ENCODE assay signal across 27 cellular contexts in the genomic region with DNA sequence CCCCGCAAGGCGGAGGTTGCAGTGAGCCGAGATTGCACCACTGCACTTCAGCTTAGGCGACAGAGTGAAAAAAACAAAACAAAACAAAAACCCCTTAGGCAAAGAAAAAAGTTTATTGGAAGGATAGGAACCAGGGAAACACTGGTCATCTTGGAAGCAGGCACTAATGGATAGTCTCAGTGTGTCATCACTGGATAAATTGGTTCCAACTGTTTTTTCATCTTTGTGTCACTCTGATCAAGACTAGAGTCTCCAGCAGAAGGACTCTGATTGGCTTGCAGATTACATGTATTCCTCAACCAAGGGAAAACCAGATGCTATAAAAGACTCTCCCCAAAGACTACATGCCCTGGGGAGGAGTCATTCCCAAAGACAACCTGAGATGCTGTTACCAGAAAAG. TPM values are rescaled to one million over a fixed set of nuclear protein-coding genes. Genes with fewer than 3 reads are reported as not detected.
A peak's percentile ranks its signal among the peaks of the same experiment; 100 is the strongest.
DNase-seq lines count a peak whose midpoint lies in the region; ATAC-seq and TF ChIP-seq lines count a peak whose summit lies in the region.
"Had no signal": no experiment of that assay in that cellular context is flagged by ENCODE, and none has a peak within 500 bp of the region (broad histone marks: within the 10 kb centered on the region; RNA-seq: fewer than 3 reads in every experiment).

No MANE protein-coding gene starts in this region.

- TF ChIP-seq POLR2A in IMR-90 (IDR thresholded peaks at IDR 0.05; ENCODE audit: low read depth, low read length): no peak

- TF ChIP-seq CTCF in IMR-90 (conservative IDR thresholded peaks at IDR 0.05; ENCODE audit: low read depth, low read length): no peak

- H2BK120ac ChIP-seq in IMR-90 (ENCODE audit: low read depth, low read length): no peak overlapping the region

- no peak overlapping the region for H3K9ac ChIP-seq in IMR-90 (ENCODE audit: low read depth, low read length)
- H3K9ac ChIP-seq: BLaER1 had no signal

- POLR2A ChIA-PET in IMR-90 (lab: Charles Lee; ENCODE audit: unreplicated experiment): no interaction called here

- H2AK5ac ChIP-seq in IMR-90 (ENCODE audit: low read depth, low read length): no peak overlapping the region

- H3K9me3 ChIP-seq in IMR-90 (ENCODE audit: control insufficient read depth, insufficient read depth, low read length): peaks cover 2% of the 10 kb centered on the region; the same call in 1 of the 2 replicates
- H3K9me3 ChIP-seq: A549, BE2C had no signal

- WGBS in IMR-90 (ENCODE audit: extremely low coverage in 2 of 2, insufficient read length in 1 of 2), 2 experiments: no CpG with 5 or more reads among the region's 4 CpGs

- H2BK15ac ChIP-seq in IMR-90 (ENCODE audit: low read depth, low read length): 0 out of 3 replicates have a peak overlapping the region, but pooled peaks have one; percentile 31

- H3K4me3 ChIP-seq in IMR-90 (ENCODE audit: insufficient read depth, low read depth, low read length): no peak overlapping the region
- H3K4me3 ChIP-seq: A549, BLaER1, GM12878 had no signal

- CTCF ChIA-PET in IMR-90 (lab: Yijun Ruan, JAX): no interaction called here

- no peak for TF ChIP-seq RAD21 in IMR-90 (IDR thresholded peaks at IDR 0.05; ENCODE audit: low read length)

- ATAC-seq in IMR-90 (ENCODE audit: low read depth) (no peak), HG02798 (IDR thresholded peaks at IDR 0.05; ENCODE audit: poor library complexity, unreplicated experiment) (no peak), GM21786 (IDR thresholded peaks at IDR 0.05; ENCODE audit: unreplicated experiment) (no peak), HG02588 (IDR thresholded peaks at IDR 0.05; ENCODE audit: unreplicated experiment) (no peak), left lobe of liver (no peak)
- ATAC-seq: A549, GM12878 had no signal

- H2BK20ac ChIP-seq in IMR-90 (ENCODE audit: low read depth, low read length): no peak overlapping the region

- H2BK5ac ChIP-seq in IMR-90 (ENCODE audit: low read depth, low read length, poor library complexity, severe bottlenecking): no peak overlapping the region

- dilution Hi-C loops in IMR-90 (cut with HindIII; ENCODE audit: low sequenced_read_pairs, unreplicated experiment): no loop called here

- no peak overlapping the region for H3K4ac ChIP-seq in IMR-90 (ENCODE audit: low read depth, low read length)

- no peak overlapping the region for H3K27ac ChIP-seq in IMR-90 (ENCODE audit: insufficient read depth, low read length)
- H3K27ac ChIP-seq: 22Rv1, A549, BLaER1 had no signal

- H4K91ac ChIP-seq in IMR-90 (ENCODE audit: insufficient read depth, low read depth, low read length): no peak overlapping the region

- DNase-seq in AG08395 (ENCODE audit: low spot score) (peak; percentile 40), GM04504 (ENCODE audit: low read depth) (peak; percentile 66), IMR-90 (no peak), RPMI7951 (ENCODE audit: low read depth) (peak; percentile 29), left lobe of liver (ENCODE audit: low spot score) (no peak)
- DNase-seq: BE2C; C1 segment of cervical spinal cord; CD4-positive, alpha-beta memory T cell; CD4-positive, CD25-positive, alpha-beta regulatory T cell; CD8-positive, alpha-beta memory T cell; COR-L47; DMS 273 treated with DMSO at 0.1 percent for 48 hours; DMS153; DMS53; DMS79; DND-41; GF-D8 had no signal

- H4K20me1 ChIP-seq in IMR-90 (ENCODE audit: insufficient read depth, low read length): no peaks in the 10 kb centered on the region
- H4K20me1 ChIP-seq: BLaER1 had no signal

- H3K4me1 ChIP-seq in IMR-90 (ENCODE audit: control insufficient read depth, insufficient read depth, low read length): no peaks in the 10 kb centered on the region
- H3K4me1 ChIP-seq: BE2C, BLaER1 had no signal

- H3K56ac ChIP-seq in IMR-90 (ENCODE audit: extremely low read depth, insufficient read depth, low read length): no peak overlapping the region

- no peak overlapping the region for H3K23ac ChIP-seq in IMR-90 (ENCODE audit: low read depth, low read length)

- H4K8ac ChIP-seq in IMR-90 (ENCODE audit: low read depth in 2 of 2, low read length in 2 of 2): no peak overlapping the region

- H2AK9ac ChIP-seq in IMR-90 (replicated peaks; ENCODE audit: low read depth, low read length, poor library complexity): no peak overlapping the region

- no peaks in the 10 kb centered on the region for H3K36me3 ChIP-seq in IMR-90 (ENCODE audit: control insufficient read depth, insufficient read depth, low read length)
- H3K36me3 ChIP-seq: BE2C, BLaER1 had no signal

- H3K27me3 ChIP-seq in IMR-90 (ENCODE audit: control insufficient read depth, insufficient read depth, low read length): no peaks in the 10 kb centered on the region
- H3K27me3 ChIP-seq: BE2C, BLaER1 had no signal

- no TSS peak for BruUV-seq in IMR-90 (replicated peaks; lab: Mats Ljungman, UMichigan)

- in situ Hi-C loops in IMR-90 (cut with MboI; ENCODE audit: low sequenced_read_pairs): no loop called here

- no peak overlapping the region for H3K4me2 ChIP-seq in IMR-90 (ENCODE audit: low read depth, low read length)
- H3K4me2 ChIP-seq: A549, BLaER1 had no signal

- no peak overlapping the region for H4K5ac ChIP-seq in IMR-90 (ENCODE audit: low read depth, low read length)

- no peaks in the 10 kb centered on the region for H3K79me1 ChIP-seq in IMR-90 (ENCODE audit: low read depth in 1 of 2, low read length in 2 of 2)

- no peak overlapping the region for H2AFZ ChIP-seq in IMR-90 (replicated peaks; ENCODE audit: low read length, poor library complexity)

- no peak overlapping the region for H3K18ac ChIP-seq in IMR-90 (ENCODE audit: low read depth, low read length)

- intact Hi-C loops in IMR-90 (cut with micrococcal nuclease): no loop called here

- H3K9me1 ChIP-seq in IMR-90 (ENCODE audit: insufficient read depth, low read length): no peaks in the 10 kb centered on the region

- H3K14ac ChIP-seq in IMR-90 (replicated peaks; ENCODE audit: low read depth, low read length): no peak overlapping the region

TF ChIP-seq in IMR-90, 13 proteins besides CTCF, POLR2A, EP300 and RAD21:
- TF ChIP-seq BHLHE40 (IDR thresholded peaks at IDR 0.05; ENCODE audit: low read depth, low read length) (no peak), RFX5 (IDR thresholded peaks at IDR 0.05; ENCODE audit: low read depth, low read length) (no peak), CHD1 (IDR thresholded peaks at IDR 0.05; ENCODE audit: low read depth, low read length) (no peak), NFE2L2 (IDR thresholded peaks at IDR 0.05; ENCODE audit: low read depth, low read length) (no peak), MAFK (IDR thresholded peaks at IDR 0.05; ENCODE audit: low read depth, low read length) (no peak), FOS (IDR thresholded peaks at IDR 0.05; ENCODE audit: low read depth, low read length) (no peak), MXI1 (IDR thresholded peaks at IDR 0.05; ENCODE audit: borderline replicate concordance, low read depth, low read length) (no peak), MAZ (IDR thresholded peaks at IDR 0.05; ENCODE audit: borderline replicate concordance, low read depth, low read length) (no peak), CEBPB (IDR thresholded peaks at IDR 0.05; ENCODE audit: low read depth, low read length) (no peak), SMC3 (IDR thresholded peaks at IDR 0.05; ENCODE audit: low read depth, low read length) (no peak), RCOR1 (IDR thresholded peaks at IDR 0.05; ENCODE audit: insufficient replicate concordance, low read length) (no peak)
- TF ChIP-seq, protein P1, sequence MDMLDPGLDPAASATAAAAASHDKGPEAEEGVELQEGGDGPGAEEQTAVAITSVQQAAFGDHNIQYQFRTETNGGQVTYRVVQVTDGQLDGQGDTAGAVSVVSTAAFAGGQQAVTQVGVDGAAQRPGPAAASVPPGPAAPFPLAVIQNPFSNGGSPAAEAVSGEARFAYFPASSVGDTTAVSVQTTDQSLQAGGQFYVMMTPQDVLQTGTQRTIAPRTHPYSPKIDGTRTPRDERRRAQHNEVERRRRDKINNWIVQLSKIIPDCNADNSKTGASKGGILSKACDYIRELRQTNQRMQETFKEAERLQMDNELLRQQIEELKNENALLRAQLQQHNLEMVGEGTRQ (IDR thresholded peaks at IDR 0.05; ENCODE audit: low read depth, low read length): no peak
- TF ChIP-seq, protein P2, sequence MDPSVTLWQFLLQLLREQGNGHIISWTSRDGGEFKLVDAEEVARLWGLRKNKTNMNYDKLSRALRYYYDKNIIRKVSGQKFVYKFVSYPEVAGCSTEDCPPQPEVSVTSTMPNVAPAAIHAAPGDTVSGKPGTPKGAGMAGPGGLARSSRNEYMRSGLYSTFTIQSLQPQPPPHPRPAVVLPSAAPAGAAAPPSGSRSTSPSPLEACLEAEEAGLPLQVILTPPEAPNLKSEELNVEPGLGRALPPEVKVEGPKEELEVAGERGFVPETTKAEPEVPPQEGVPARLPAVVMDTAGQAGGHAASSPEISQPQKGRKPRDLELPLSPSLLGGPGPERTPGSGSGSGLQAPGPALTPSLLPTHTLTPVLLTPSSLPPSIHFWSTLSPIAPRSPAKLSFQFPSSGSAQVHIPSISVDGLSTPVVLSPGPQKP (IDR thresholded peaks at IDR 0.05; ENCODE audit: borderline replicate concordance, low read depth, low read length): no peak

RNA-seq across cellular contexts. Expression of gene HMHB1, which starts 35.0 kb away (rescaled TPM):
- total RNA-seq in IMR-90 (2012; rRNA removed) (not detected in 2 replicates), left lobe of liver (not detected)
- polyA plus RNA-seq in IMR-90 (2012; rRNA removed): not detected in 2 replicates
- polyA plus RNA-seq in IMR-90 (2012; cell fraction: cytosol; rRNA removed): not detected in 2 replicates
- polyA plus RNA-seq in IMR-90 (2012; cell fraction: nucleus; rRNA removed; ENCODE audit: low replicate concordance): not detected in 2 replicates
- total RNA-seq in RPMI7951 (2014; rRNA removed; shearing (Covaris generic)): not detected in 2 replicates
- total RNA-seq: A172; CD4-positive, alpha-beta memory T cell; CD4-positive, CD25-positive, alpha-beta regulatory T cell; CD8-positive, alpha-beta memory T cell; Daoy had no signal
- polyA plus RNA-seq: A549; CD14-positive monocyte; CD4-positive, alpha-beta memory T cell; CD8-positive, alpha-beta memory T cell had no signal

Comparison
In these comparisons a context has a peak if more than half of its experiments do, and no peak if none do; other contexts are left out.
1. DNase-seq: peak in AG08395 (single experiment), GM04504 (single experiment) and RPMI7951 (single experiment); none in IMR-90 (single experiment) and left lobe of liver (single experiment).